Comparison of ENCODE assay signal across 8 cellular contexts in genomic region chr2:191758420-191759199, GRCh38.
DNase-seq lines count a peak whose midpoint lies in the region; ATAC-seq and TF ChIP-seq lines count a peak whose summit lies in the region.

No MANE protein-coding gene starts in this region.

- no peaks in the 10 kb centered on the region for H3K27me3 ChIP-seq in PC-3 (ENCODE audit: low read length)
- H3K27me3 ChIP-seq in foreskin keratinocyte: no peaks in the 10 kb centered on the region

- H2AFZ ChIP-seq in PC-3 (ENCODE audit: low read length): peak overlapping the region; percentile 58

- no peaks in the 10 kb centered on the region for H4K20me1 ChIP-seq in PC-3 (ENCODE audit: low read length)

- no TSS peak for BruUV-seq in PC-3 (replicated peaks; lab: Mats Ljungman, UMichigan)

- H3K79me2 ChIP-seq in PC-3 (ENCODE audit: low read length): no peaks in the 10 kb centered on the region

- DNase-seq in DMS53 (lab: John Stamatoyannopoulos, UW): peak; percentile 91
- peak; percentile 89 for DNase-seq in PC-3
- peak; percentile 33 for DNase-seq in activated T-cell treated with anti-CD3 and anti-CD28 coated beads for 4 hours
- DNase-seq in foreskin keratinocyte: peak; percentile 63 to 82
- no peak for DNase-seq in sciatic nerve (ENCODE audit: low spot score)
- no peak for DNase-seq in DMS114 treated with DMSO at 0.1 percent for 48 hours (lab: John Stamatoyannopoulos, UW; ENCODE audit: unreplicated experiment)

- no peaks in the 10 kb centered on the region for H3K36me3 ChIP-seq in PC-3 (ENCODE audit: low read depth, low read length)

- ATAC-seq in GM19468 (IDR thresholded peaks at IDR 0.05; ENCODE audit: extremely low read depth, unreplicated experiment) (peak; percentile 100), HG03460 (IDR thresholded peaks at IDR 0.05; ENCODE audit: unreplicated experiment) (peak; percentile 100), PC-3 (peak; percentile 100), foreskin keratinocyte (peak; percentile 100), sciatic nerve (peak; percentile 67)

- intact Hi-C loops in PC-3 (cut with micrococcal nuclease) (no loop called here), sciatic nerve (cut with DNase I) (no loop called here)

- H3K4me1 ChIP-seq in PC-3 (ENCODE audit: insufficient read depth, low read length): 0 out of 2 replicates have a peak, but pooled peaks cover 4% of the 10 kb centered on the region
- H3K4me1 ChIP-seq in foreskin keratinocyte: peaks cover 14% of the 10 kb centered on the region

- POLR2A ChIA-PET in PC-3 (lab: Charles Lee; ENCODE audit: unreplicated experiment): interaction anchor here (0.5 to 0.6 kb wide), 2 partner anchors 63 to 1430 kb away, joined by 3 read pairs; no protein-coding TSS in a partner anchor

- no peaks in the 10 kb centered on the region for H3K9me2 ChIP-seq in PC-3 (replicated peaks; ENCODE audit: low read length)

- H3F3A ChIP-seq in PC-3 (ENCODE audit: low read length, unreplicated experiment): no peaks in the 10 kb centered on the region

- CTCF ChIA-PET in PC-3 (lab: Charles Lee): interaction anchor here (1.5 kb wide), 1 partner anchor 404 kb away, joined by 5 read pairs; no protein-coding TSS in a partner anchor

- TF ChIP-seq CTCF in PC-3 (conservative IDR thresholded peaks at IDR 0.05; ENCODE audit: low read depth, low read length) (peak; percentile 89), foreskin keratinocyte (conservative IDR thresholded peaks at IDR 0.05) (peak; percentile 92)

- peak overlapping the region; percentile 41; the same call in 1 of the 2 replicates for H3K4me2 ChIP-seq in PC-3 (ENCODE audit: low read length)

- no peaks in the 10 kb centered on the region for H3K9me3 ChIP-seq in PC-3 (ENCODE audit: low read length)

- H3K27ac ChIP-seq in PC-3 (ENCODE audit: low read length) (no peak overlapping the region), foreskin keratinocyte (peak overlapping the region; percentile 54)

- no peak overlapping the region for H3K4me3 ChIP-seq in PC-3 (ENCODE audit: low read length)

- no peak overlapping the region for H3K9ac ChIP-seq in PC-3 (ENCODE audit: low read length)

Comparison
In these comparisons a context has a peak if more than half of its experiments do, and no peak if none do; other contexts are left out.
1. DNase-seq: peak in DMS53 (single experiment), PC-3 (single experiment), activated T-cell treated with anti-CD3 and anti-CD28 coated beads for 4 hours (single experiment) and foreskin keratinocyte (2 of 2); none in sciatic nerve (single experiment) and DMS114 treated with DMSO at 0.1 percent for 48 hours (single experiment).
2. Peak in every context shown above with its lines, with median percentiles within 50 percentile points of each other: ATAC-seq.